8 cellular contexts compared by ENCODE assay signal in the genomic region with DNA sequence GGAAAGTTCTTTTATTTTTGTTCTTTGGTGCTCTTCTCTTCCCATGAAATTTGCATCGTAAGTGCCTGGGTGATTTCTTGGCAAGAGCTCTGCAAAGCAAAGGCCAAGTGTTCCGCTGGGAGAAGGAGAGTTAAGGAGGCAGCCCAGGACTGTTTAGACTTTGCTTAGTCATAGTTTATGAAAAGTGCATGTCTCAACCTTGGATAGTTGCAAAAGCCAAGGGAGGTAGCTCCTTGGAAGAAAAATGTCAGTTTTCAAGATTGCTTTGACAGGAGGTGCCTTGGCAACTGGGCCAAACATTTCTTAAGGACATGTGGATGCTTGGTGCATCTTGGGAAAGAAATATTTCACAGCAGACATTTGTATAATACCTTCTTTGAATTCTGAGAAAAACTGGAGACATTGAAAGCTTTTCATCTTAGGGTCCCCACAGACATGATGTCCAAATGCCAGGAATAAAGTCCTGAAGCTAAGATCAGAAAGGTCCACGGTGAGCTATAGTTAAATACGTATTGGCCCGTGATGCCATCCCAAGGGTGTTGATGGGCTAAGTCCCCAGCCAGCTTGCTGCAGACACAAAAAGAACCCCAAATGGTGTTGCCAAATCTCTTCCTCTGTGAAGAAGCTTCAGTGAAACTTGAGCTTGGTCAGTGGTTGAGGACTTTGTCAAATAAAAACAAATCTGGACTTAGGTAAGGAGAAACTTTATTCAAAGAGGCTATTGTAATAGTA.
DNase-seq lines count a peak whose midpoint lies in the region; ATAC-seq and TF ChIP-seq lines count a peak whose summit lies in the region.
"Had no signal": no experiment of that assay in that cellular context is flagged by ENCODE, and none has a peak within 500 bp of the region (broad histone marks: within the 10 kb centered on the region; RNA-seq: fewer than 3 reads in every experiment).

No MANE protein-coding gene starts in this region.

- DNase-seq in LHCN-M2 (ENCODE audit: low read depth) (peak; percentile 81), choroid plexus epithelial cell (ENCODE audit: low read depth) (peak; percentile 73), lung (ENCODE audit: low spot score) (peak; percentile 32), upper lobe of right lung (no peak), NCI-H1436 treated with DMSO at 0.1 percent for 48 hours (lab: John Stamatoyannopoulos, UW) (no peak), MV-4-11 (lab: John Stamatoyannopoulos, UW) (no peak)
- DNase-seq in activated CD4-positive, alpha-beta T cell treated with anti-CD3 and anti-CD28 coated beads, Interleukin-2, amount 50 U/mL, for 48 hours, result no peak
- DNase-seq: NCI-H2171 treated with DMSO at 0.1 percent for 48 hours had no signal

- H3K9me3 ChIP-seq in lung (ENCODE audit: control insufficient read depth in 2 of 2, insufficient read depth in 1 of 2, low read length in 1 of 2), result no peaks in the 10 kb centered on the region
- no peaks in the 10 kb centered on the region for H3K9me3 ChIP-seq in upper lobe of right lung

- 73 to 81% methylated on average over 5 of the region's 5 CpGs for WGBS in lung, 2 donors

- TF ChIP-seq CTCF in choroid plexus epithelial cell (conservative IDR thresholded peaks at IDR 0.05; ENCODE audit: low read depth, low read length) (no peak), lung (IDR thresholded peaks at IDR 0.05; ENCODE audit: control extremely low read depth, extremely low read depth) (no peak), upper lobe of right lung (IDR thresholded peaks at IDR 0.05) (no peak)

- intact Hi-C loops in upper lobe of right lung (cut with DNase I), result no loop called here

- H3K27ac ChIP-seq in lung (ENCODE audit: low read depth in 1 of 2, low read length in 1 of 2), result no peak overlapping the region
- H3K27ac ChIP-seq in upper lobe of right lung, result no peak overlapping the region

- H3K27me3 ChIP-seq in lung (ENCODE audit: control insufficient read depth, insufficient read depth) (no peaks in the 10 kb centered on the region), upper lobe of right lung (no peaks in the 10 kb centered on the region)

- no peak overlapping the region for H3K4me3 ChIP-seq in choroid plexus epithelial cell (ENCODE audit: low read depth, low read length)
- no peak overlapping the region for H3K4me3 ChIP-seq in lung
- H3K4me3 ChIP-seq in upper lobe of right lung, result no peak overlapping the region

- H3K36me3 ChIP-seq in lung (ENCODE audit: control insufficient read depth in 2 of 2, insufficient read depth in 2 of 2, low read length in 2 of 2) (no peaks in the 10 kb centered on the region), upper lobe of right lung (no peaks in the 10 kb centered on the region)

- ATAC-seq in lung (ENCODE audit: insufficient read depth, low FRiP score) (peak; percentile 53), upper lobe of right lung (peak; percentile 43)

- H3K4me1 ChIP-seq in lung (ENCODE audit: control insufficient read depth in 2 of 2, insufficient read depth in 2 of 2, low read length in 2 of 2) (no peaks in the 10 kb centered on the region), upper lobe of right lung (no peaks in the 10 kb centered on the region)

Comparison
In these comparisons a context has a peak if more than half of its experiments do, and no peak if none do; other contexts are left out.
1. DNase-seq: peak in LHCN-M2 (single experiment), choroid plexus epithelial cell (single experiment) and lung (single experiment); none in upper lobe of right lung (single experiment), activated CD4-positive, alpha-beta T cell treated with anti-CD3 and anti-CD28 coated beads, Interleukin-2, amount 50 U/mL, for 48 hours (0 of 2), NCI-H1436 treated with DMSO at 0.1 percent for 48 hours (single experiment) and MV-4-11 (single experiment).